ENCODE assay signal across 9 cellular contexts in the genomic region with DNA sequence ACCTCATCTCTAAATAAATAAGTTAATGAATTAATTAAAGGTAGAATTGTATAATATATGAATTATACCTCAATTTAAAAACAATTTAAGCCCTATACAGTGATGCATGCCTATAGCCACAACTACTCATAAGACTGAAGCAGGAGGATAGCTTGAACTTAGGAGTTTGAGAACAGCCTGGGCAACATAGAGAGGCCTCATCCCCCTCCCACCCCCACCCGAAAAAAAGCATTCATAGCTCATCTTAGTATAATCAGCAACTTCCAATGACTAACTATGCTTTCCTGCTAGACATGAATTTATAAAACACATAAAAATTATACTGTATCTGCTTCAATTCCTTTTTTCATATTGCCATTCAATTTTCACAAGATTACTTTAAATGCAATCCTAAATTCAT. TPM values are rescaled to one million over a fixed set of nuclear protein-coding genes. Genes with fewer than 3 reads are reported as not detected.
DNase-seq lines count a peak whose midpoint lies in the region; ATAC-seq, FAIRE-seq and TF ChIP-seq lines count a peak whose summit lies in the region.
"Had no signal": no experiment of that assay in that cellular context is flagged by ENCODE, and none has a peak within 500 bp of the region (broad histone marks: within the 10 kb centered on the region; RNA-seq: fewer than 3 reads in every experiment).

No MANE protein-coding gene starts in this region.

- H3K4me1 ChIP-seq in A549 (peaks cover 16% of the 10 kb centered on the region; the same call in 2 of the 3 replicates), H9 (ENCODE audit: insufficient read depth, low read length) (no peaks in the 10 kb centered on the region)

- H3K4me3 ChIP-seq in A549 (no peak overlapping the region; the same call in 2 of the 3 replicates), kidney epithelial cell (ENCODE audit: low read depth, low read length) (peak overlapping the region; percentile 97)

- no peak for TF ChIP-seq RAD21 in A549 (conservative IDR thresholded peaks at IDR 0.05 in 1 of 2, IDR thresholded peaks at IDR 0.05 in 1 of 2)

- H2BK5ac ChIP-seq in H9 (ENCODE audit: insufficient read length, low read length) = no peak overlapping the region

- H3K27ac ChIP-seq in A549 (no peak overlapping the region), H9 (ENCODE audit: insufficient read length, low read depth, low read length) (no peak overlapping the region)

- no peak overlapping the region for H2BK12ac ChIP-seq in H9 (ENCODE audit: insufficient read length, low read depth, low read length)

- no peak overlapping the region for H2AFZ ChIP-seq in H9 (ENCODE audit: low read length)

- H3K27me3 Mint-ChIP-seq in H9 (ENCODE audit: low read depth) = no peaks in the 10 kb centered on the region
- H3K27me3 Mint-ChIP-seq in activated T-helper 2 cell treated with anti-CD3 and anti-CD28 coated beads, Interferon-gamma antibody, Interleukin-2, Interleukin-4, amounts not matched to agents 10 μg/mL and 5 μg/mL and 100 μg/mL, durations not matched to agents 14 hours and 24 hours and 36 hours (ENCODE audit: low read depth) = no peaks in the 10 kb centered on the region

- no peak overlapping the region for H2BK20ac ChIP-seq in H9 (ENCODE audit: low read depth, low read length, poor library complexity, severe bottlenecking)

- peaks cover 2% of the 10 kb centered on the region for H4K20me1 ChIP-seq in H9 (ENCODE audit: control insufficient read depth, insufficient read depth, insufficient read length)

- no peak overlapping the region for H3K9ac ChIP-seq in H9 (ENCODE audit: extremely low read depth, insufficient read length, low read length)

- CTCF ChIA-PET in A549 (lab: Yijun Ruan, JAX) = no interaction called here

- no peak overlapping the region for H4K91ac ChIP-seq in H9 (ENCODE audit: insufficient read length, low read depth, low read length)

- TF ChIP-seq POLR2A in A549 (IDR thresholded peaks at IDR 0.05; ENCODE audit: low read length) = no peak

- no peak overlapping the region for H2AK5ac ChIP-seq in H9 (ENCODE audit: insufficient read length, low read length)

- H3K36me3 Mint-ChIP-seq in H9 (ENCODE audit: insufficient read depth in 1 of 3, low read depth in 3 of 3) = peaks cover 0 to 10% (median 10%) of the 10 kb centered on the region in 3 experiments; a peak in 5 of 7 replicates
- peaks cover 27% of the 10 kb centered on the region for H3K36me3 Mint-ChIP-seq in activated T-helper 2 cell treated with anti-CD3 and anti-CD28 coated beads, Interferon-gamma antibody, Interleukin-2, Interleukin-4, amounts not matched to agents 10 μg/mL and 5 μg/mL and 100 μg/mL, durations not matched to agents 14 hours and 24 hours and 36 hours (ENCODE audit: low read depth)

- no peak overlapping the region for H3K56ac ChIP-seq in H9 (ENCODE audit: insufficient read length, low read depth, low read length)

- 0% methylated on average over 1 of the region's 1 CpG for WGBS in A549 (ENCODE audit: missing lambda C conversion rate)
- no CpG with 5 or more reads among the region's 1 CpG for WGBS in H9 (ENCODE audit: extremely low coverage, insufficient read length, low lambda C conversion rate)

- H3K4me1 Mint-ChIP-seq in H9 = peaks cover 18 to 21% of the 10 kb centered on the region in 2 experiments
- H3K4me1 Mint-ChIP-seq in activated T-helper 2 cell treated with anti-CD3 and anti-CD28 coated beads, Interferon-gamma antibody, Interleukin-2, Interleukin-4, amounts not matched to agents 10 μg/mL and 5 μg/mL and 100 μg/mL, durations not matched to agents 14 hours and 24 hours and 36 hours (ENCODE audit: low read depth) = peaks cover 16% of the 10 kb centered on the region

- FAIRE-seq in A549 (lab: Jason Lieb, UNC) = no peak

- no peak for ATAC-seq in A549
- no peak for ATAC-seq in HG02840 (IDR thresholded peaks at IDR 0.05; ENCODE audit: low FRiP score, unreplicated experiment)

- no peak for TF ChIP-seq CTCF in A549 (IDR thresholded peaks at IDR 0.05)
- TF ChIP-seq CTCF in H9 (conservative IDR thresholded peaks at IDR 0.05) = no peak
- TF ChIP-seq CTCF in kidney epithelial cell (IDR thresholded peaks at IDR 0.05; ENCODE audit: insufficient read depth, low read length, poor library complexity, severe bottlenecking) = no peak

- no peak overlapping the region for H3K4ac ChIP-seq in H9 (ENCODE audit: low read depth, low read length)

- H3K14ac ChIP-seq in H9 (ENCODE audit: insufficient read depth, low read length) = no peak overlapping the region

- H4K8ac ChIP-seq in H9 (replicated peaks; ENCODE audit: insufficient read length, low read depth, low read length) = no peak overlapping the region

- peaks cover 10% of the 10 kb centered on the region; the same call in 1 of the 2 replicates for H3K79me2 ChIP-seq in H9 (ENCODE audit: insufficient read depth, low read length)

- H3K9me3 ChIP-seq in A549 = no peaks in the 10 kb centered on the region
- H3K9me3 ChIP-seq in H9 (ENCODE audit: control insufficient read depth, low read depth, low read length) = no peaks in the 10 kb centered on the region

- TF ChIP-seq EP300 in A549 (IDR thresholded peaks at IDR 0.05) = no peak

- DNase-seq in A549 (ENCODE audit: low read depth in 1 of 2, low spot score in 1 of 2) = no peak
- no peak for DNase-seq in H9
- no peak for DNase-seq in activated T-helper 2 cell treated with anti-CD3 and anti-CD28 coated beads, Interferon-gamma antibody, Interleukin-2, Interleukin-4, amounts not matched to agents 10 μg/mL and 5 μg/mL and 100 μg/mL, durations not matched to agents 14 hours and 24 hours and 36 hours (ENCODE audit: low spot score)
- no peak for DNase-seq in kidney epithelial cell (ENCODE audit: low read depth)
- DNase-seq in NCI-H2081 treated with DMSO at 0.1 percent for 48 hours (lab: John Stamatoyannopoulos, UW) = no peak
- no peak for DNase-seq in Ammon's horn (ENCODE audit: low spot score)
- DNase-seq in HK-2 (ENCODE audit: unreplicated experiment) = no peak
- DNase-seq: NCI-H524 had no signal

- H2BK15ac ChIP-seq in H9 (ENCODE audit: low read depth, low read length) = no peak overlapping the region

- peak overlapping the region; percentile 98 to 100 for H3K4me3 Mint-ChIP-seq in H9
- peak overlapping the region; percentile 100 for H3K4me3 Mint-ChIP-seq in activated T-helper 2 cell treated with anti-CD3 and anti-CD28 coated beads, Interferon-gamma antibody, Interleukin-2, Interleukin-4, amounts not matched to agents 10 μg/mL and 5 μg/mL and 100 μg/mL, durations not matched to agents 14 hours and 24 hours and 36 hours (ENCODE audit: low read depth)

- peaks cover 5% of the 10 kb centered on the region for H3K23me2 ChIP-seq in H9 (ENCODE audit: insufficient read length, low read depth, low read length, poor library complexity, severe bottlenecking)

- H3T11ph ChIP-seq in H9 (ENCODE audit: low read length) = no peak overlapping the region

- no peak overlapping the region for H3K18ac ChIP-seq in H9 (ENCODE audit: insufficient read length, low read depth, low read length)

- peak overlapping the region; percentile 94 for H3K4me2 ChIP-seq in A549
- H3K4me2 ChIP-seq in H9 (ENCODE audit: insufficient read depth, insufficient read length, low read length) = peak overlapping the region; percentile 83

- no peak overlapping the region for H3K23ac ChIP-seq in H9 (ENCODE audit: insufficient read length, low read depth, low read length)

- H4K5ac ChIP-seq in H9 (ENCODE audit: insufficient read length, low read depth, low read length) = no peak overlapping the region

- no peaks in the 10 kb centered on the region for H3K79me1 ChIP-seq in H9 (ENCODE audit: insufficient read depth, low read depth, low read length, poor library complexity, severe bottlenecking)

- POLR2A ChIA-PET in A549 (lab: Yijun Ruan, JAX) = no interaction called here

- no peaks in the 10 kb centered on the region for H3K9me3 Mint-ChIP-seq in H9
- H3K9me3 Mint-ChIP-seq in activated T-helper 2 cell treated with anti-CD3 and anti-CD28 coated beads, Interferon-gamma antibody, Interleukin-2, Interleukin-4, amounts not matched to agents 10 μg/mL and 5 μg/mL and 100 μg/mL, durations not matched to agents 14 hours and 24 hours and 36 hours = no peaks in the 10 kb centered on the region

- H3K36me3 ChIP-seq in kidney epithelial cell (ENCODE audit: control insufficient read depth, insufficient read depth, low read length) = no peaks in the 10 kb centered on the region

- H2BK120ac ChIP-seq in H9 (ENCODE audit: low read depth, low read length, poor library complexity, severe bottlenecking) = no peak overlapping the region

- intact Hi-C loops in activated T-helper 2 cell treated with anti-CD3 and anti-CD28 coated beads, Interferon-gamma antibody, Interleukin-2, Interleukin-4, amounts not matched to agents 10 μg/mL and 5 μg/mL and 100 μg/mL, durations not matched to agents 14 hours and 24 hours and 36 hours (cut with micrococcal nuclease) = no loop called here

- H3K27me3 ChIP-seq in H9 (ENCODE audit: insufficient read depth, low read length) (no peaks in the 10 kb centered on the region), kidney epithelial cell (ENCODE audit: control insufficient read depth, insufficient read depth, low read length) (no peaks in the 10 kb centered on the region)

- H3K27ac Mint-ChIP-seq in H9 = no peak overlapping the region
- no peak overlapping the region for H3K27ac Mint-ChIP-seq in activated T-helper 2 cell treated with anti-CD3 and anti-CD28 coated beads, Interferon-gamma antibody, Interleukin-2, Interleukin-4, amounts not matched to agents 10 μg/mL and 5 μg/mL and 100 μg/mL, durations not matched to agents 14 hours and 24 hours and 36 hours

TF ChIP-seq in A549, 52 proteins besides CTCF, POLR2A, EP300 and RAD21 (continues in another document):
- TF ChIP-seq SMC3 (IDR thresholded peaks at IDR 0.05) = no peak
- TF ChIP-seq, protein P1, sequence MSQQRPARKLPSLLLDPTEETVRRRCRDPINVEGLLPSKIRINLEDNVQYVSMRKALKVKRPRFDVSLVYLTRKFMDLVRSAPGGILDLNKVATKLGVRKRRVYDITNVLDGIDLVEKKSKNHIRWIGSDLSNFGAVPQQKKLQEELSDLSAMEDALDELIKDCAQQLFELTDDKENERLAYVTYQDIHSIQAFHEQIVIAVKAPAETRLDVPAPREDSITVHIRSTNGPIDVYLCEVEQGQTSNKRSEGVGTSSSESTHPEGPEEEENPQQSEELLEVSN (IDR thresholded peaks at IDR 0.05; ENCODE audit: borderline replicate concordance, low read depth) = no peak
- TF ChIP-seq NR3C1 (IDR thresholded peaks at IDR 0.05) = no peak
- no peak for TF ChIP-seq POLR2AphosphoS2 (conservative IDR thresholded peaks at IDR 0.05; ENCODE audit: low read length)
- TF ChIP-seq HDAC2 (IDR thresholded peaks at IDR 0.05) = no peak
- no peak for TF ChIP-seq KDM1A (IDR thresholded peaks at IDR 0.05; ENCODE audit: low read depth)

RNA-seq across cellular contexts. Expression of a gene that starts 1.6 kb away (rescaled TPM):
- polyA plus RNA-seq in A549 (2011; rRNA removed) = 24.3 and 25.1 TPM in 2 replicates
- polyA plus RNA-seq in A549 (2012; cell fraction: cytosol; rRNA removed) = 4.3 and 5.0 TPM in 2 replicates
- 9.1 and 11.7 TPM in 2 replicates for polyA plus RNA-seq in A549 (2012; cell fraction: nucleus; rRNA removed)
- polyA plus RNA-seq in A549 (2017; fragmentation: RNase III; extraction: RNeasy Plus Mini Kit Qiagen cat#74134 plus additional on column Dnase treatment) = 9.2 to 10.7 TPM (median 9.8 TPM) in 3 replicates
- 74.2 and 84.0 TPM in 2 replicates for polyA minus RNA-seq in A549 (2011; rRNA and poly(A)+ RNA removed)
- total RNA-seq in H9 (2021) = 52.6 and 55.3 TPM in 2 replicates
- 46.4 and 47.7 TPM in 2 replicates for total RNA-seq in activated T-helper 2 cell treated with anti-CD3 and anti-CD28 coated beads, Interferon-gamma antibody, Interleukin-2, Interleukin-4, amounts not matched to agents 10 μg/mL and 5 μg/mL and 100 μg/mL, durations not matched to agents 14 hours and 24 hours and 36 hours
- total RNA-seq in kidney epithelial cell = 83.5 and 85.2 TPM in 2 replicates
